In genomic region chr19:45867241-45867640, GRCh38 we compare ENCODE assay signal across 17 cellular contexts. TPM values are rescaled to one million over a fixed set of nuclear protein-coding genes. Genes with fewer than 3 reads are reported as not detected.
"Had no signal": no experiment of that assay in that cellular context is flagged by ENCODE, and none has a peak within 500 bp of the region (broad histone marks: within the 10 kb centered on the region; RNA-seq: fewer than 3 reads in every experiment).

No MANE protein-coding gene starts in this region.

RNA-seq across cellular contexts. Expression of gene FOXA3, which starts 3.1 kb away (rescaled TPM):
- total RNA-seq: cerebellum; left ventricle myocardium superior; mesothelial cell of epicardium; myocyte; naive thymus-derived CD8-positive, alpha-beta T cell; right cardiac atrium; skeletal muscle tissue had no signal
- polyA plus RNA-seq: keratinocyte; naive thymus-derived CD8-positive, alpha-beta T cell; neural cell; right cardiac atrium had no signal

RNA-seq across cellular contexts. Expression of gene NANOS2, which starts 47.3 kb away (rescaled TPM):
- total RNA-seq: cerebellum; esophagus squamous epithelium; heart right ventricle; left ventricle myocardium superior; lung; mesothelial cell of epicardium; mucosa of descending colon; myocyte; naive thymus-derived CD8-positive, alpha-beta T cell; omental fat pad; renal cortical epithelial cell; right cardiac atrium; sigmoid colon; skeletal muscle tissue; upper lobe of left lung had no signal
- polyA plus RNA-seq: heart right ventricle; keratinocyte; lung; naive thymus-derived CD8-positive, alpha-beta T cell; right cardiac atrium had no signal
